ENCODE assay signal across 21 cellular contexts in the genomic region with DNA sequence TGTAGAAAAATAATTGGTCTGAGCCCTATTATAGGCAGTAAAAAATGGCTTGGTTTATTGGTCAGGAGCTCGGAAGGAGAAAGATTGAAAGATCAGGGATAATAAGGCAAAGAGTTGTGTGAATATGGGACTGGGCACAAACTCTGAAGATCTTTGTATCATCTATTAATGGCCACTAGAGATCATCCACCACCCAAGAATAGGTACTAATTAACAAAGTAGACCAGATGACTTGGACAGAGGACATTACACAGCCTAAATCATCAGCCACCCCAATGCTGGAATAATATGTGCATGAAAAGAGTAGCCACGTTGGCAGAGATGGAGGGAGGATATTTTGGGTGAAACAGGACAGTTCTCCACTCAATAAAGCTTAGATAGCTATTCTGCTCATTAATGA.
"Had no signal": no experiment of that assay in that cellular context is flagged by ENCODE, and none has a peak within 500 bp of the region (broad histone marks: within the 10 kb centered on the region; RNA-seq: fewer than 3 reads in every experiment).

No MANE protein-coding gene starts in this region.

- H3K4me1 ChIP-seq: gastroesophageal sphincter, prostate gland, right atrium auricular region, thyroid gland, upper lobe of right lung had no signal

- H3K27me3 ChIP-seq: gastroesophageal sphincter, neutrophil, ovary, right atrium auricular region, thyroid gland, upper lobe of right lung had no signal

- H3K36me3 ChIP-seq: gastroesophageal sphincter, neutrophil, ovary, prostate gland, right atrium auricular region, thyroid gland, upper lobe of right lung had no signal

- DNase-seq: activated CD4-positive, alpha-beta memory T cell treated with anti-CD3 and anti-CD28 coated beads for 36 hours; activated CD4-positive, alpha-beta T cell treated with anti-CD3 and anti-CD28 coated beads for 48 hours; activated naive CD4-positive, alpha-beta T cell treated with Interleukin-2 at 50 U/mL for 16 hours; activated T-cell treated with anti-CD3 and anti-CD28 coated beads, Interleukin-2, amount 50 U/mL, for 48 hours; amygdala; cerebellar nuclear complex; cortex of kidney; head of caudate nucleus; hypothalamus; left ventricle myocardium superior; mesenchymal stem cell; ovary; stimulated activated CD4-positive, alpha-beta T cell treated with anti-CD3 and anti-CD28 coated beads, Interleukin-4, amount 100 ng/mL, for 4 hours; stimulated activated naive CD8-positive, alpha-beta T cell treated with anti-CD3 and anti-CD28 coated beads, Interleukin-15, Interleukin-2, amounts not matched to agents 100 U/mL and 50 U/mL, for 24 hours; T1000; thyroid gland; upper lobe of right lung had no signal

- H3K9me3 ChIP-seq: gastroesophageal sphincter, neutrophil, ovary, prostate gland, right atrium auricular region, thyroid gland, upper lobe of right lung had no signal

- ATAC-seq: gastroesophageal sphincter; left ventricle myocardium superior; stimulated activated naive CD8-positive, alpha-beta T cell treated with anti-CD3 and anti-CD28 coated beads, Interleukin-15, Interleukin-2, amounts not matched to agents 100 U/mL and 50 U/mL, for 24 hours; upper lobe of right lung had no signal

- H3K27ac ChIP-seq: gastroesophageal sphincter, neutrophil, ovary, prostate gland, right atrium auricular region, thyroid gland, upper lobe of right lung had no signal

- H3K4me3 ChIP-seq: gastroesophageal sphincter, ovary, prostate gland, right atrium auricular region, thyroid gland, upper lobe of right lung had no signal
